10 cellular contexts compared by ENCODE assay signal in the genomic region with DNA sequence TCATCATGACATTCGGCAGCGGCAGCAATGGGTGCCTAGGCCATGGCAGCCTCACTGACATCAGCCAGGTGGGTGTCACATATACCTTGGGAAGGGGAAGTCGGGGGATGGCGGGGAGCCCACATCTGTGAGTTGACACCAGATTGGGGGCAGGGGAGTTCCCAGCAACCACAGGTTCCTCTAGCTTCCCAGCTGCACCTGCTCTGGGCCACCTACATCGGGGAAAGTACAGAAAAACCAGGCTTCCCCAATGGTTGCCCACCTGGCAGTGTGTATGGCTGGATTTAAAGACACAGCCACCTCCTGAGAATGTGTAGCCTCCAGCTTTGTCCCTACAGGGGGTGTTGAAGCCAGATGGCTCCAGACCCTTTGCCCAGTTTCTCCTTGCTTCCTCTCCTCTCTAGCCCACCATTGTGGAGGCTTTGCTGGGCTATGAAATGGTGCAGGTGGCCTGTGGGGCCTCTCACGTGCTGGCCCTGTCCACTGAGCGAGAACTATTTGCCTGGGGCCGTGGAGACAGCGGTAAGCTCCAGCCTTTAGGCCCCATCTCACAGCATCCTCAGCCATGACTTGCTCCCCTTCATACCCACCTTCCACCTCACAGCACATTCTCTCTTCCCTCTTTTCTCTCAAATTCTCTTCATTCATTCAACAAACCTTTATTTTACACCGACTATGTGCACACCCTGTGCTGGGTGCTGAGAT. TPM values are rescaled to one million over a fixed set of nuclear protein-coding genes. Genes with fewer than 3 reads are reported as not detected.
DNase-seq lines count a peak whose midpoint lies in the region; ATAC-seq, FAIRE-seq and TF ChIP-seq lines count a peak whose summit lies in the region.
"Had no signal": no experiment of that assay in that cellular context is flagged by ENCODE, and none has a peak within 500 bp of the region (broad histone marks: within the 10 kb centered on the region; RNA-seq: fewer than 3 reads in every experiment).

No MANE protein-coding gene starts in this region.

- intact Hi-C loops in left lung (cut with DNase I) = no loop called here
- intact Hi-C loops in sciatic nerve (cut with DNase I) = no loop called here

- DNase-seq in activated CD8-positive, alpha-beta memory T cell treated with anti-CD3 and anti-CD28 coated beads, Interleukin-2, amount 50 U/mL, for 4 hours = peak; percentile 73
- peak; percentile 20 for DNase-seq in natural killer cell treated with Interleukin-12 subunit alpha and Interleukin-12 subunit beta and Interleukin-15 and Interleukin-18, amount 100 ng/mL, for 72 hours (ENCODE audit: low spot score)
- DNase-seq in urothelium cell line (ENCODE audit: low spot score) (no peak), NCI-H2196 (lab: John Stamatoyannopoulos, UW; ENCODE audit: unreplicated experiment) (no peak), left lung (no peak), sciatic nerve (ENCODE audit: low spot score) (no peak)
- DNase-seq: left cardiac atrium had no signal

- H3K4me3 ChIP-seq in DOHH2 (ENCODE audit: low read length) (peak overlapping the region; percentile 72), left lung (no peak overlapping the region)

- no peaks in the 10 kb centered on the region for H4K20me1 ChIP-seq in DOHH2 (ENCODE audit: control insufficient read depth, insufficient read depth, low read depth, low read length)

- H3K27me3 ChIP-seq in DOHH2 (ENCODE audit: control insufficient read depth, low read length) = no peaks in the 10 kb centered on the region
- no peaks in the 10 kb centered on the region for H3K27me3 ChIP-seq in left lung

- H3K79me2 ChIP-seq in DOHH2 (ENCODE audit: control insufficient read depth, low read length) = peaks cover 32% of the 10 kb centered on the region

- H3K9me2 ChIP-seq in DOHH2 (replicated peaks; ENCODE audit: control insufficient read depth, low read length) = no peaks in the 10 kb centered on the region

- H3K9me3 ChIP-seq in DOHH2 (ENCODE audit: control insufficient read depth, insufficient read depth, low read length) (peaks cover 5% of the 10 kb centered on the region; the same call in 1 of the 2 replicates), left lung (no peaks in the 10 kb centered on the region)

- TF ChIP-seq CTCF in DOHH2 (IDR thresholded peaks at IDR 0.05; ENCODE audit: low read depth, low read length, poor library complexity, severe bottlenecking) (no peak), left lung (IDR thresholded peaks at IDR 0.05) (no peak)

- H3K27ac Mint-ChIP-seq in natural killer cell treated with Interleukin-12 subunit alpha and Interleukin-12 subunit beta and Interleukin-15 and Interleukin-18, amount 100 ng/mL, for 72 hours = no peak overlapping the region

- no peaks in the 10 kb centered on the region for H3K27me3 Mint-ChIP-seq in natural killer cell treated with Interleukin-12 subunit alpha and Interleukin-12 subunit beta and Interleukin-15 and Interleukin-18, amount 100 ng/mL, for 72 hours

- H3K4me1 Mint-ChIP-seq in natural killer cell treated with Interleukin-12 subunit alpha and Interleukin-12 subunit beta and Interleukin-15 and Interleukin-18, amount 100 ng/mL, for 72 hours (ENCODE audit: low read depth in 2 of 2) = peaks cover 0 to 6% of the 10 kb centered on the region in 2 donors

- no peak overlapping the region for H3K4me3 Mint-ChIP-seq in natural killer cell treated with Interleukin-12 subunit alpha and Interleukin-12 subunit beta and Interleukin-15 and Interleukin-18, amount 100 ng/mL, for 72 hours

- H3K4me1 ChIP-seq in DOHH2 (ENCODE audit: control insufficient read depth, low read length) (peaks cover 65% of the 10 kb centered on the region), left lung (peaks cover 5 to 21% of the 10 kb centered on the region in 2 donors)

- no peak for FAIRE-seq in urothelium cell line (lab: Jason Lieb, UNC)
- FAIRE-seq: endothelial cell of umbilical vein had no signal

- H3K9me3 Mint-ChIP-seq in natural killer cell treated with Interleukin-12 subunit alpha and Interleukin-12 subunit beta and Interleukin-15 and Interleukin-18, amount 100 ng/mL, for 72 hours = no peaks in the 10 kb centered on the region

- H3K36me3 Mint-ChIP-seq in natural killer cell treated with Interleukin-12 subunit alpha and Interleukin-12 subunit beta and Interleukin-15 and Interleukin-18, amount 100 ng/mL, for 72 hours = no peaks in the 10 kb centered on the region

- H3K27ac ChIP-seq in DOHH2 (ENCODE audit: low read depth, low read length) (peak overlapping the region; percentile 90), left lung (no peak overlapping the region)

- ATAC-seq in HG02642 (IDR thresholded peaks at IDR 0.05; ENCODE audit: poor library complexity, unreplicated experiment) = peak; percentile 29
- no peak for ATAC-seq in natural killer cell treated with Interleukin-12 subunit alpha and Interleukin-12 subunit beta and Interleukin-15 and Interleukin-18, amount 100 ng/mL, for 72 hours
- ATAC-seq in left lung = no peak
- no peak for ATAC-seq in sciatic nerve

- H3K4me2 ChIP-seq in DOHH2 (ENCODE audit: low read length) = peak overlapping the region; percentile 85

- H3K36me3 ChIP-seq in DOHH2 (ENCODE audit: control insufficient read depth, low read length) = peaks cover 46% of the 10 kb centered on the region
- peaks cover 0 to 4% of the 10 kb centered on the region in 2 donors for H3K36me3 ChIP-seq in left lung

- peaks cover 27% of the 10 kb centered on the region for H3F3A ChIP-seq in DOHH2 (ENCODE audit: control insufficient read depth, insufficient read depth)

RNA-seq across cellular contexts. Expression of a gene that starts 5.0 kb away (rescaled TPM):
- total RNA-seq in natural killer cell treated with Interleukin-12 subunit alpha and Interleukin-12 subunit beta and Interleukin-15 and Interleukin-18, amount 100 ng/mL, for 72 hours = 100 to 1,000 TPM in 1 of 2 donors, 10 to 100 TPM in 1; 59.7 to 186 TPM
- total RNA-seq in left lung (10 to 100 TPM; 66.1 to 81.7 TPM), sciatic nerve (39.2 TPM)

RNA-seq across cellular contexts. Expression of a gene that starts 10.2 kb away (rescaled TPM):
- 10 to 100 TPM in 1 of 2 donors, 1 to 10 TPM in 1; 3.2 to 10.2 TPM for total RNA-seq in natural killer cell treated with Interleukin-12 subunit alpha and Interleukin-12 subunit beta and Interleukin-15 and Interleukin-18, amount 100 ng/mL, for 72 hours
- total RNA-seq in left lung = 1 to 10 TPM; 5.6 to 7.5 TPM
- total RNA-seq in sciatic nerve = 3.4 TPM

RNA-seq across cellular contexts. Expression of a gene that starts 12.8 kb away (rescaled TPM):
- total RNA-seq in natural killer cell treated with Interleukin-12 subunit alpha and Interleukin-12 subunit beta and Interleukin-15 and Interleukin-18, amount 100 ng/mL, for 72 hours = 1 to 10 TPM; 1.5 to 9.7 TPM
- total RNA-seq in left lung = 10 to 100 TPM; 18.4 to 20.7 TPM
- total RNA-seq in sciatic nerve = 3.1 TPM

RNA-seq across cellular contexts. Expression of a gene that starts 19.0 kb away (rescaled TPM):
- 1,000 to 10,000 TPM; 1,264 to 1,439 TPM for total RNA-seq in natural killer cell treated with Interleukin-12 subunit alpha and Interleukin-12 subunit beta and Interleukin-15 and Interleukin-18, amount 100 ng/mL, for 72 hours
- 1,000 to 10,000 TPM; 1,170 to 1,265 TPM for total RNA-seq in left lung
- 1,089 TPM for total RNA-seq in sciatic nerve

RNA-seq across cellular contexts. Expression of a gene that starts 21.2 kb away (rescaled TPM):
- 10 to 100 TPM in 1 of 2 donors, 1 to 10 TPM in 1; 8.5 to 25.7 TPM for total RNA-seq in natural killer cell treated with Interleukin-12 subunit alpha and Interleukin-12 subunit beta and Interleukin-15 and Interleukin-18, amount 100 ng/mL, for 72 hours
- total RNA-seq in left lung = 10 to 100 TPM; 79.4 to 79.5 TPM
- 81.3 TPM for total RNA-seq in sciatic nerve

Comparison
In these comparisons a context has a peak if more than half of its experiments do, and no peak if none do; other contexts are left out.
1. DNase-seq: peak in activated CD8-positive, alpha-beta memory T cell treated with anti-CD3 and anti-CD28 coated beads, Interleukin-2, amount 50 U/mL, for 4 hours (single experiment) and natural killer cell treated with Interleukin-12 subunit alpha and Interleukin-12 subunit beta and Interleukin-15 and Interleukin-18, amount 100 ng/mL, for 72 hours (single experiment); none in urothelium cell line (single experiment), NCI-H2196 (single experiment), left lung (0 of 2) and sciatic nerve (single experiment).